9 cellular contexts compared by ENCODE assay signal in the genomic region with DNA sequence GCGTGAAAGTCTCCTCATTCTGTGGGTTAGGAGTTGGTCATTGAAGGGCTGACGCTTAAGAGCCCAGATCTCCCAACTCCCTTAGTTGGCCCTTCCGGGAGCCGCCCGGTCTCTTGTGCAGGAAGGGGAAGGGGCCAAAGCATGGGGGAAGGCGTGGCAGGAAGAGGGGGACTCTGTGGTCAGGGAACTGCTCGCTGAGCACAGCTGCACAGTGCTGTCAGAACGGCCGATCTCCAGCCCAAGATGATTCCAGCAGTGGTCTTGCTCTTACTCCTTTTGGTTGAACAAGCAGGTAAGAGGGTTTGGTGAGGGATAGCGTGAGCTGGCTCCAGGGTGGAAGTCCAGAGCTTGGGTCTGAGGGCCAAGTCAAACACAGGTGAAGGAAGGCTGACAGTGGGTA. TPM values are rescaled to one million over a fixed set of nuclear protein-coding genes. Genes with fewer than 3 reads are reported as not detected.
DNase-seq lines count a peak whose midpoint lies in the region; ATAC-seq and TF ChIP-seq lines count a peak whose summit lies in the region.
"Had no signal": no experiment of that assay in that cellular context is flagged by ENCODE, and none has a peak within 500 bp of the region (broad histone marks: within the 10 kb centered on the region; RNA-seq: fewer than 3 reads in every experiment).

A gene (plus strand): TSS at position 217 of the 400 bp plus-strand sequence. CDS start 27 bp downstream, at position 244.

- ATAC-seq in PC-3 = no peak

- H2AFZ ChIP-seq in PC-3 (ENCODE audit: low read length) = no peak within 1 kb of the TSS

- peaks cover under 1% of the 10 kb centered on the region for H3K27me3 Mint-ChIP-seq in activated naive CD4-positive, alpha-beta T cell treated with anti-CD3 and anti-CD28 coated beads, Interleukin-2, amount 10 ng/mL, durations not matched to agents 7 days and 5 days

- H3K27ac Mint-ChIP-seq in activated naive CD4-positive, alpha-beta T cell treated with anti-CD3 and anti-CD28 coated beads, Interleukin-2, amount 10 ng/mL, durations not matched to agents 7 days and 5 days = peak within 1 kb of the TSS; percentile 75

- H3K9me3 ChIP-seq in mucosa of rectum (ENCODE audit: control insufficient read depth in 2 of 2, low read length in 2 of 2) (no peaks in the 10 kb centered on the region), uterus (no peaks in the 10 kb centered on the region), PC-3 (ENCODE audit: low read length) (no peaks in the 10 kb centered on the region)

- peaks cover 2 to 3% of the 10 kb centered on the region in 2 donors for H3K4me1 ChIP-seq in mucosa of rectum (ENCODE audit: control insufficient read depth in 2 of 2, insufficient read depth in 2 of 2, low read length in 2 of 2)
- H3K4me1 ChIP-seq in uterus = no peaks in the 10 kb centered on the region
- H3K4me1 ChIP-seq in PC-3 (ENCODE audit: insufficient read depth, low read length) = no peaks in the 10 kb centered on the region

- peak within 1 kb of the TSS; percentile 55 for H3K4me3 ChIP-seq in coronary artery
- H3K4me3 ChIP-seq in mucosa of rectum (ENCODE audit: low read length in 2 of 2) = peak within 1 kb of the TSS; percentile 18 to 46
- H3K4me3 ChIP-seq in uterus = no peak within 1 kb of the TSS
- no peak within 1 kb of the TSS for H3K4me3 ChIP-seq in PC-3 (ENCODE audit: low read length)

- intact Hi-C loops in uterus (cut with DNase I; ENCODE audit: low total_unique reads) = loop anchor here (10.0 kb wide), 1 partner anchor 1010 kb away; a partner anchor contains a TSS
- intact Hi-C loops in PC-3 (cut with micrococcal nuclease) = no loop called here

- peak within 1 kb of the TSS; percentile 79 to 80 for H3K27ac ChIP-seq in coronary artery
- peak within 1 kb of the TSS in 1 of 2 donors; percentile 43 for H3K27ac ChIP-seq in mucosa of rectum (ENCODE audit: low read depth in 2 of 2, low read length in 2 of 2)
- no peak within 1 kb of the TSS for H3K27ac ChIP-seq in uterus
- no peak within 1 kb of the TSS for H3K27ac ChIP-seq in PC-3 (ENCODE audit: low read length)

- peak within 1 kb of the TSS; percentile 20 for H3K4me3 Mint-ChIP-seq in activated naive CD4-positive, alpha-beta T cell treated with anti-CD3 and anti-CD28 coated beads, Interleukin-2, amount 10 ng/mL, durations not matched to agents 7 days and 5 days

- H3K36me3 ChIP-seq in mucosa of rectum (ENCODE audit: control insufficient read depth in 2 of 2, insufficient read depth in 2 of 2, low read length in 2 of 2) (peaks cover 33 to 44% of the 10 kb centered on the region in 2 donors), uterus (no peaks in the 10 kb centered on the region), PC-3 (ENCODE audit: low read depth, low read length) (peaks cover 45% of the 10 kb centered on the region)

- CTCF ChIA-PET in activated naive CD4-positive, alpha-beta T cell treated with anti-CD3 and anti-CD28 coated beads, Interleukin-2, amount 10 ng/mL, durations not matched to agents 7 days and 5 days (lab: Charles Lee) = interaction anchor here (1.3 to 5.3 kb wide), 2 partner anchors 12 to 23 kb away, joined by 3 to 29 read pairs; a partner anchor contains a TSS
- CTCF ChIA-PET in PC-3 (lab: Charles Lee) = no interaction called here

- no peaks in the 10 kb centered on the region for H3K9me2 ChIP-seq in PC-3 (replicated peaks; ENCODE audit: low read length)

- TF ChIP-seq CTCF in coronary artery (IDR thresholded peaks at IDR 0.05) (no peak), uterus (IDR thresholded peaks at IDR 0.05) (no peak), PC-3 (conservative IDR thresholded peaks at IDR 0.05; ENCODE audit: low read depth, low read length) (no peak)

- H4K20me1 ChIP-seq in PC-3 (ENCODE audit: low read length) = no peaks in the 10 kb centered on the region

- no peaks in the 10 kb centered on the region for H3F3A ChIP-seq in PC-3 (ENCODE audit: low read length, unreplicated experiment)

- DNase-seq in activated naive CD4-positive, alpha-beta T cell treated with anti-CD3 and anti-CD28 coated beads, Interleukin-2, amount 10 ng/mL, durations not matched to agents 7 days and 5 days = no peak
- no peak for DNase-seq in activated naive CD4-positive, alpha-beta T cell treated with anti-CD3 and anti-CD28 coated beads, Interleukin-2, amount 50 U/mL, for 16 hours
- DNase-seq in coronary artery (ENCODE audit: low spot score) (no peak), uterus (no peak), PC-3 (no peak), COR-L47 (lab: John Stamatoyannopoulos, UW) (no peak), NCI-H187 (lab: John Stamatoyannopoulos, UW) (no peak)
- DNase-seq: AML-193 had no signal

- peaks cover 44% of the 10 kb centered on the region for H3K36me3 Mint-ChIP-seq in activated naive CD4-positive, alpha-beta T cell treated with anti-CD3 and anti-CD28 coated beads, Interleukin-2, amount 10 ng/mL, durations not matched to agents 7 days and 5 days

- TF ChIP-seq POLR2A in uterus (IDR thresholded peaks at IDR 0.05) = no peak

- peaks cover 49% of the 10 kb centered on the region for H3K4me1 Mint-ChIP-seq in activated naive CD4-positive, alpha-beta T cell treated with anti-CD3 and anti-CD28 coated beads, Interleukin-2, amount 10 ng/mL, durations not matched to agents 7 days and 5 days

- H3K9me3 Mint-ChIP-seq in activated naive CD4-positive, alpha-beta T cell treated with anti-CD3 and anti-CD28 coated beads, Interleukin-2, amount 10 ng/mL, durations not matched to agents 7 days and 5 days = no peaks in the 10 kb centered on the region

- no peaks in the 10 kb centered on the region for H3K79me2 ChIP-seq in PC-3 (ENCODE audit: low read length)

- H3K27me3 ChIP-seq in mucosa of rectum (ENCODE audit: control insufficient read depth in 2 of 2, insufficient read depth in 2 of 2, low read length in 2 of 2) = no peaks in the 10 kb centered on the region
- no peaks in the 10 kb centered on the region for H3K27me3 ChIP-seq in uterus
- H3K27me3 ChIP-seq in PC-3 (ENCODE audit: low read length) = no peaks in the 10 kb centered on the region

- H3K9ac ChIP-seq in mucosa of rectum (ENCODE audit: low read depth in 1 of 2, low read length in 2 of 2) (peak within 1 kb of the TSS; percentile 5 to 42), PC-3 (ENCODE audit: low read length) (no peak within 1 kb of the TSS)

- POLR2A ChIA-PET in PC-3 (lab: Charles Lee; ENCODE audit: unreplicated experiment) = no interaction called here

- no TSS peak for BruUV-seq in PC-3 (replicated peaks; lab: Mats Ljungman, UMichigan)

- H3K4me2 ChIP-seq in PC-3 (ENCODE audit: low read length) = no peak within 1 kb of the TSS

RNA-seq across cellular contexts. Expression of the gene that starts here (rescaled TPM):
- 10 to 100 TPM in 3 of 4 donors, 1 to 10 TPM in 1; 1.3 to 39.4 (median 12.6) TPM for total RNA-seq in uterus
- not detected in 2 replicates for total RNA-seq in PC-3 (2014; rRNA removed)

Comparison
In these comparisons a context has a peak if more than half of its experiments do, and no peak if none do; other contexts are left out.
1. H3K27ac ChIP-seq: peak in coronary artery (2 of 2); none in uterus (0 of 2) and PC-3 (single experiment).
2. H3K4me3 ChIP-seq: peak in coronary artery (single experiment) and mucosa of rectum (2 of 2); none in uterus (0 of 2) and PC-3 (single experiment).